ENCODE assay signal across 8 cellular contexts in genomic region chr15:64842099-64842940, GRCh38.
A peak's percentile ranks its signal among the peaks of the same experiment; 100 is the strongest.
DNase-seq lines count a peak whose midpoint lies in the region; ATAC-seq and TF ChIP-seq lines count a peak whose summit lies in the region.

No MANE protein-coding gene starts in this region.

- peak overlapping the region; percentile 73 for H2AFZ ChIP-seq in KMS-11 (ENCODE audit: low read depth)

- no peaks in the 10 kb centered on the region for H3K9me3 Mint-ChIP-seq in stimulated activated effector memory CD8-positive, alpha-beta T cell treated with anti-CD3 and anti-CD28 coated beads, Interleukin-12 subunit alpha, Interleukin-12 subunit beta, amount 100 ng/mL, for 72 hours

- TF ChIP-seq CTCF in DOHH2 (IDR thresholded peaks at IDR 0.05; ENCODE audit: low read depth, low read length, poor library complexity, severe bottlenecking) (no peak), KMS-11 (conservative IDR thresholded peaks at IDR 0.05; ENCODE audit: low read depth, low read length) (no peak)

- H3K79me2 ChIP-seq in DOHH2 (ENCODE audit: control insufficient read depth, low read length) (peaks cover 55% of the 10 kb centered on the region), KMS-11 (ENCODE audit: insufficient read depth, low read depth) (peaks cover 9% of the 10 kb centered on the region; the same call in 1 of the 2 replicates)

- peaks cover 64% of the 10 kb centered on the region for H3K4me1 ChIP-seq in DOHH2 (ENCODE audit: control insufficient read depth, low read length)
- H3K4me1 ChIP-seq in KMS-11 (ENCODE audit: low read depth, poor library complexity, severe bottlenecking): peaks cover 42% of the 10 kb centered on the region

- H3K9me3 ChIP-seq in DOHH2 (ENCODE audit: control insufficient read depth, insufficient read depth, low read length) (no peaks in the 10 kb centered on the region), iPS-18c (ENCODE audit: control insufficient read depth, insufficient read depth, low read length) (no peaks in the 10 kb centered on the region)

- H3K36me3 ChIP-seq in DOHH2 (ENCODE audit: control insufficient read depth, low read length): peaks cover 12% of the 10 kb centered on the region
- H3K36me3 ChIP-seq in KMS-11 (ENCODE audit: insufficient read depth): no peaks in the 10 kb centered on the region

- H3K4me2 ChIP-seq in DOHH2 (ENCODE audit: low read length): peak overlapping the region; percentile 87
- H3K4me2 ChIP-seq in KMS-11: peak overlapping the region; percentile 79

- peaks cover 14% of the 10 kb centered on the region for H3F3A ChIP-seq in DOHH2 (ENCODE audit: control insufficient read depth, insufficient read depth)

- H3K9ac ChIP-seq in KMS-11: peak overlapping the region; percentile 72; the same call in 1 of the 2 replicates

- H3K27ac ChIP-seq in DOHH2 (ENCODE audit: low read depth, low read length) (peak overlapping the region; percentile 34), KMS-11 (peak overlapping the region; percentile 9; the same call in 1 of the 2 replicates), angular gyrus (ENCODE audit: low read depth, low read length) (peak overlapping the region; percentile 88)

- peak overlapping the region; percentile 83 for H3K4me3 Mint-ChIP-seq in stimulated activated effector memory CD8-positive, alpha-beta T cell treated with anti-CD3 and anti-CD28 coated beads, Interleukin-12 subunit alpha, Interleukin-12 subunit beta, amount 100 ng/mL, for 72 hours

- no peak for ATAC-seq in stimulated activated effector memory CD8-positive, alpha-beta T cell treated with anti-CD3 and anti-CD28 coated beads, Interleukin-12 subunit alpha, Interleukin-12 subunit beta, amount 100 ng/mL, for 72 hours

- H3K27me3 ChIP-seq in DOHH2 (ENCODE audit: control insufficient read depth, low read length) (no peaks in the 10 kb centered on the region), KMS-11 (ENCODE audit: insufficient read depth, low read depth) (no peaks in the 10 kb centered on the region)

- peak overlapping the region; percentile 84 for H3K4me3 ChIP-seq in DOHH2 (ENCODE audit: low read length)
- no peak overlapping the region for H3K4me3 ChIP-seq in KMS-11 (IDR thresholded peaks at IDR 0.05; ENCODE audit: insufficient read depth, low read depth, low read length)
- H3K4me3 ChIP-seq in iPS-18c (ENCODE audit: insufficient read depth, low read depth, low read length): peak overlapping the region; percentile 90

- peaks cover 81% of the 10 kb centered on the region for H3K4me1 Mint-ChIP-seq in stimulated activated effector memory CD8-positive, alpha-beta T cell treated with anti-CD3 and anti-CD28 coated beads, Interleukin-12 subunit alpha, Interleukin-12 subunit beta, amount 100 ng/mL, for 72 hours

- H3K27ac Mint-ChIP-seq in stimulated activated effector memory CD8-positive, alpha-beta T cell treated with anti-CD3 and anti-CD28 coated beads, Interleukin-12 subunit alpha, Interleukin-12 subunit beta, amount 100 ng/mL, for 72 hours: peak overlapping the region; percentile 88

- peaks cover 34% of the 10 kb centered on the region for H3K36me3 Mint-ChIP-seq in stimulated activated effector memory CD8-positive, alpha-beta T cell treated with anti-CD3 and anti-CD28 coated beads, Interleukin-12 subunit alpha, Interleukin-12 subunit beta, amount 100 ng/mL, for 72 hours

- H4K20me1 ChIP-seq in DOHH2 (ENCODE audit: control insufficient read depth, insufficient read depth, low read depth, low read length) (peaks cover 10% of the 10 kb centered on the region; the same call in 1 of the 2 replicates), KMS-11 (ENCODE audit: insufficient read depth) (no peaks in the 10 kb centered on the region)

- H3K9me2 ChIP-seq in DOHH2 (replicated peaks; ENCODE audit: control insufficient read depth, low read length): no peaks in the 10 kb centered on the region

- peak in 1 of 2 donors; percentile 63 for DNase-seq in stimulated activated effector memory CD8-positive, alpha-beta T cell treated with anti-CD3 and anti-CD28 coated beads, Interleukin-12 subunit alpha, Interleukin-12 subunit beta, amount 100 ng/mL, for 72 hours (ENCODE audit: low spot score in 2 of 2)
- DNase-seq in NCI-H2029 (lab: John Stamatoyannopoulos, UW) (no peak), NCI-H510A (lab: John Stamatoyannopoulos, UW) (no peak), midbrain (lab: John Stamatoyannopoulos, UW) (no peak)

Comparison
In these comparisons a context has a peak if more than half of its experiments do, and no peak if none do; other contexts are left out.
1. H3K27ac ChIP-seq: peak in every context shown above with its lines; median percentile 88 in angular gyrus; 34 in DOHH2; 9 in KMS-11.